ENCODE assay signal across 8 cellular contexts in genomic region chr4:74189331-74190043, GRCh38. TPM values are rescaled to one million over a fixed set of nuclear protein-coding genes. Genes with fewer than 3 reads are reported as not detected.
A peak's percentile ranks its signal among the peaks of the same experiment; 100 is the strongest.
DNase-seq lines count a peak whose midpoint lies in the region; ATAC-seq and TF ChIP-seq lines count a peak whose summit lies in the region.

No MANE protein-coding gene starts in this region.

- DNase-seq in A673 (ENCODE audit: low spot score) (peak; percentile 52), GM10248 (ENCODE audit: extremely low spot score) (peak; percentile 29), RPMI8226 (peak; percentile 47), epithelial cell of proximal tubule (ENCODE audit: low read depth) (peak; percentile 42), neuronal stem cell (ENCODE audit: low spot score) (peak; percentile 32)

- no peak overlapping the region for H3K9ac ChIP-seq in neuronal stem cell (ENCODE audit: low read depth, low read length, poor library complexity)

- no TSS peak for BruUV-seq in A673 (replicated peaks; lab: Mats Ljungman, UMichigan)

- H3K27ac ChIP-seq in A673 (ENCODE audit: low read depth, low read length, poor library complexity, severe bottlenecking) = no peak overlapping the region
- H3K27ac ChIP-seq in neuronal stem cell (replicated peaks; ENCODE audit: low read length) = no peak overlapping the region

- peak; percentile 54 for TF ChIP-seq RAD21 in Ishikawa (IDR thresholded peaks at IDR 0.05; ENCODE audit: low read depth)

- H4K91ac ChIP-seq in neuronal stem cell (ENCODE audit: low read depth, low read length, poor library complexity) = no peak overlapping the region

- POLR2A ChIA-PET in A673 (lab: Charles Lee; ENCODE audit: low non-redundant PET) = no interaction called here
- POLR2A ChIA-PET in GM10248 (lab: Yijun Ruan, JAX) = interaction anchor here (0.7 kb wide), 1 partner anchor 40 kb away, joined by 7 read pairs; no protein-coding TSS in a partner anchor

- H3K14ac ChIP-seq in neuronal stem cell (ENCODE audit: low read length) = no peak overlapping the region

- H3K36me3 ChIP-seq in A673 (ENCODE audit: insufficient read depth, low read length, poor library complexity, severe bottlenecking) (no peaks in the 10 kb centered on the region), neuronal stem cell (replicated peaks in 1 of 2; ENCODE audit: control insufficient read depth in 2 of 2, insufficient read depth in 2 of 2, low read length in 2 of 2) (no peaks in the 10 kb centered on the region)

- no peak overlapping the region for H2AFZ ChIP-seq in neuronal stem cell (ENCODE audit: low read length)

- ATAC-seq in GM21367 (IDR thresholded peaks at IDR 0.05; ENCODE audit: unreplicated experiment) = no peak
- no peak for ATAC-seq in GM21360 (IDR thresholded peaks at IDR 0.05; ENCODE audit: unreplicated experiment)

- no peak overlapping the region for H3K18ac ChIP-seq in neuronal stem cell (ENCODE audit: low read length)

- no peak overlapping the region for H3K4me2 ChIP-seq in neuronal stem cell (ENCODE audit: insufficient read depth, low read length, poor library complexity, severe bottlenecking)

- CTCF ChIA-PET in A673 (lab: Charles Lee) (interaction anchor here (0.5 to 0.6 kb wide), 2 partner anchors 123 to 130 kb away, joined by 3 to 12 read pairs; no protein-coding TSS in a partner anchor), GM10248 (lab: Yijun Ruan, JAX) (interaction anchor here (0.6 to 3.5 kb wide), 22 partner anchors 9 to 488 kb away, joined by 3 to 23 read pairs (median 6); partner anchors contain the start of gene EPGN)

- no peak overlapping the region for H3K4ac ChIP-seq in neuronal stem cell (ENCODE audit: low read length)

- no peaks in the 10 kb centered on the region for H3K79me1 ChIP-seq in neuronal stem cell (ENCODE audit: low read depth, low read length)

- H2AK5ac ChIP-seq in neuronal stem cell (ENCODE audit: low read depth, low read length) = no peak overlapping the region

- H3K4me3 ChIP-seq in A673 (ENCODE audit: low read depth, low read length, poor library complexity, severe bottlenecking) (no peak overlapping the region), epithelial cell of proximal tubule (ENCODE audit: low read depth, low read length) (no peak overlapping the region), neuronal stem cell (ENCODE audit: low read length in 2 of 2) (no peak overlapping the region)

- H3K27me3 ChIP-seq in A673 (replicated peaks; ENCODE audit: insufficient read depth, low read depth, low read length, poor library complexity) (no peaks in the 10 kb centered on the region), neuronal stem cell (ENCODE audit: control insufficient read depth in 3 of 3, insufficient read depth in 3 of 3, low read depth in 1 of 3, low read length in 3 of 3) (no peaks in the 10 kb centered on the region)

- intact Hi-C loops in A673 (cut with micrococcal nuclease; ENCODE audit: unreplicated experiment) = loop anchor here (1.0 to 5.0 kb wide), 2 partner anchors 122 to 488 kb away; no protein-coding TSS in a partner anchor

- no CpG with 5 or more reads among the region's 2 CpGs for WGBS in neuronal stem cell (ENCODE audit: extremely low coverage in 2 of 2, insufficient read length in 2 of 2, insufficient replicate concordance in 1 of 2), 2 donors

- no peak overlapping the region for H3K23ac ChIP-seq in neuronal stem cell (ENCODE audit: low read depth, low read length, poor library complexity)

- peak; percentile 61 for TF ChIP-seq CTCF in A673 (conservative IDR thresholded peaks at IDR 0.05; ENCODE audit: low read depth, low read length)
- peak; percentile 60 for TF ChIP-seq CTCF in GM10248 (IDR thresholded peaks at IDR 0.05; ENCODE audit: control extremely low read depth, extremely low read depth, low read depth, missing control alignments)
- peak; percentile 78 for TF ChIP-seq CTCF in epithelial cell of proximal tubule (conservative IDR thresholded peaks at IDR 0.05; ENCODE audit: low read depth, low read length)

- H3K4me1 ChIP-seq in A673 (ENCODE audit: insufficient read depth, low read length, poor library complexity, severe bottlenecking) (no peaks in the 10 kb centered on the region), neuronal stem cell (ENCODE audit: control insufficient read depth in 2 of 2, insufficient read depth in 1 of 2, low read depth in 1 of 2, low read length in 2 of 2) (no peaks in the 10 kb centered on the region)

- no peak overlapping the region for H2BK15ac ChIP-seq in neuronal stem cell (ENCODE audit: low read length)

- no peak for TF ChIP-seq EP300 in Ishikawa (IDR thresholded peaks at IDR 0.05; ENCODE audit: borderline replicate concordance)

- H3K9me3 ChIP-seq in A673 (ENCODE audit: low read depth, low read length, poor library complexity, severe bottlenecking) (no peaks in the 10 kb centered on the region), neuronal stem cell (replicated peaks in 1 of 2; ENCODE audit: control insufficient read depth in 2 of 2, insufficient read depth in 1 of 2, low read depth in 1 of 2, low read length in 2 of 2) (no peaks in the 10 kb centered on the region)

- H2BK120ac ChIP-seq in neuronal stem cell (ENCODE audit: low read depth, low read length) = no peak overlapping the region

- H4K8ac ChIP-seq in neuronal stem cell (ENCODE audit: low read depth, low read length) = no peak overlapping the region

- H2BK5ac ChIP-seq in neuronal stem cell (ENCODE audit: low read length) = no peak overlapping the region

- H2BK12ac ChIP-seq in neuronal stem cell (ENCODE audit: low read length) = no peak overlapping the region

TF ChIP-seq in Ishikawa, 13 proteins besides CTCF, POLR2A, EP300 and RAD21:
- TF ChIP-seq REST (IDR thresholded peaks at IDR 0.05; ENCODE audit: low read depth) (no peak), TCF12 (IDR thresholded peaks at IDR 0.05; ENCODE audit: low read depth) (no peak), USF1 (IDR thresholded peaks at IDR 0.05) (no peak), YY1 (IDR thresholded peaks at IDR 0.05; ENCODE audit: low read depth) (no peak), CEBPB (IDR thresholded peaks at IDR 0.05) (no peak)

RNA-seq across cellular contexts. Expression of gene MTHFD2L, which starts 31.6 kb away (rescaled TPM):
- total RNA-seq in A673 (2021) (11.3 and 11.4 TPM in 2 replicates), epithelial cell of proximal tubule (5.5 and 15.4 TPM in 2 replicates)
- polyA plus RNA-seq in neuronal stem cell (2013, experiment 1 of 2) = 8.4 TPM
- polyA plus RNA-seq in neuronal stem cell (2013, experiment 2 of 2) = 8.6 TPM
